In the genomic region with DNA sequence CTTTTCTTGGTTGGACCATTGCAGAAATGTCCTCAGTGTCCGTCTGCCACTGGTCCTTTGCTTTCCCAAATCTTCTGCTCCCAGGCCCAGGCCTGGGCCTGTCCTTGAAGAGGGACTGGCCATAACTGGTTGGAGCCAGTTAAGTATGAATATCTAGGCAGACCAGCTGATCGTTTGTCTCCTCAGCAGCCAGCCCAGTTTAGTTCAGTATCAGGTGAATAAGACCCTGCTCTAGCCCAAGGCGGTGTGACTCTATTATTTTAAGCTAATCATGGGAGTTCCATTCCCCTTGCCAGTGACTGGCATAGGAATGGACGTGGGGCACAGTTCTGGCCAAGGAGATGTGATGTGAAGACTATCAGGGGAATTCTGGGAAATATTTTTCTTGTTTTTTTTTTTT, we compare ENCODE assay signal across 24 cellular contexts.
DNase-seq lines count a peak whose midpoint lies in the region; ATAC-seq and TF ChIP-seq lines count a peak whose summit lies in the region.
"Had no signal": no experiment of that assay in that cellular context is flagged by ENCODE, and none has a peak within 500 bp of the region (broad histone marks: within the 10 kb centered on the region; RNA-seq: fewer than 3 reads in every experiment).

No MANE protein-coding gene starts in this region.

- no peaks in the 10 kb centered on the region for H3K27me3 ChIP-seq in vagina
- H3K27me3 ChIP-seq: BE2C, BLaER1 had no signal

- TF ChIP-seq CTCF in progenitor cell of endocrine pancreas (IDR thresholded peaks at IDR 0.05; ENCODE audit: unreplicated experiment) (no peak), vagina (IDR thresholded peaks at IDR 0.05) (no peak), GM13976 (IDR thresholded peaks at IDR 0.05; ENCODE audit: borderline replicate concordance, control extremely low read depth, extremely low read depth, insufficient read depth, missing control alignments) (no peak)

- H3K36me3 Mint-ChIP-seq in activated T-helper 1 cell treated with anti-CD3 and anti-CD28 coated beads, Interleukin-12 subunit alpha, Interleukin-12 subunit beta, Interleukin-2, Interleukin-4 antibody, amounts not matched to agents 30 ng/mL and 10 ng/mL and 1 ng/mL, durations not matched to agents 14 hours and 24 hours and 36 hours (ENCODE audit: low read depth) = no peaks in the 10 kb centered on the region
- H3K36me3 Mint-ChIP-seq in progenitor cell of endocrine pancreas (ENCODE audit: insufficient read depth) = no peaks in the 10 kb centered on the region
- H3K36me3 Mint-ChIP-seq: CD14-positive monocyte; CD4-positive, alpha-beta memory T cell; CD4-positive, CD25-positive, alpha-beta regulatory T cell; CD8-positive, alpha-beta memory T cell had no signal

- no peaks in the 10 kb centered on the region for H3K9me3 Mint-ChIP-seq in activated T-helper 1 cell treated with anti-CD3 and anti-CD28 coated beads, Interleukin-12 subunit alpha, Interleukin-12 subunit beta, Interleukin-2, Interleukin-4 antibody, amounts not matched to agents 30 ng/mL and 10 ng/mL and 1 ng/mL, durations not matched to agents 14 hours and 24 hours and 36 hours
- no peaks in the 10 kb centered on the region for H3K9me3 Mint-ChIP-seq in progenitor cell of endocrine pancreas (ENCODE audit: low read depth)
- H3K9me3 Mint-ChIP-seq: CD4-positive, alpha-beta memory T cell had no signal

- peaks cover 15% of the 10 kb centered on the region for H3K27me3 Mint-ChIP-seq in activated T-helper 1 cell treated with anti-CD3 and anti-CD28 coated beads, Interleukin-12 subunit alpha, Interleukin-12 subunit beta, Interleukin-2, Interleukin-4 antibody, amounts not matched to agents 30 ng/mL and 10 ng/mL and 1 ng/mL, durations not matched to agents 14 hours and 24 hours and 36 hours (ENCODE audit: insufficient read depth)
- H3K27me3 Mint-ChIP-seq in progenitor cell of endocrine pancreas = peaks cover 3% of the 10 kb centered on the region

- no peak overlapping the region for H3K4me3 ChIP-seq in vagina
- H3K4me3 ChIP-seq: A549, BLaER1, GM12878 had no signal

- in situ Hi-C loops in GM13976 (cut with MboI; ENCODE audit: low sequenced_read_pairs, unreplicated experiment) = no loop called here

- DNase-seq in activated T-helper 1 cell treated with anti-CD3 and anti-CD28 coated beads, Interleukin-12 subunit alpha, Interleukin-12 subunit beta, Interleukin-2, Interleukin-4 antibody, amounts not matched to agents 30 ng/mL and 10 ng/mL and 1 ng/mL, durations not matched to agents 14 hours and 24 hours and 36 hours (ENCODE audit: low spot score) = no peak
- DNase-seq in progenitor cell of endocrine pancreas (ENCODE audit: low spot score, unreplicated experiment) = peak; percentile 4
- DNase-seq in vagina (ENCODE audit: extremely low spot score in 2 of 2) = peak; percentile 54 to 61
- DNase-seq in GM13976 (ENCODE audit: low spot score) = no peak
- DNase-seq: ACHN; BE2C; C1 segment of cervical spinal cord; CD4-positive, alpha-beta memory T cell; CD4-positive, CD25-positive, alpha-beta regulatory T cell; CD8-positive, alpha-beta memory T cell; COR-L47; DMS 273 treated with DMSO at 0.1 percent for 48 hours; DMS153; DMS53; DMS79; DND-41; EL; GDM1 had no signal

- no peak overlapping the region for H3K27ac ChIP-seq in vagina
- H3K27ac ChIP-seq: 22Rv1, A549, BLaER1 had no signal

- intact Hi-C loops in activated T-helper 1 cell treated with anti-CD3 and anti-CD28 coated beads, Interleukin-12 subunit alpha, Interleukin-12 subunit beta, Interleukin-2, Interleukin-4 antibody, amounts not matched to agents 30 ng/mL and 10 ng/mL and 1 ng/mL, durations not matched to agents 14 hours and 24 hours and 36 hours (cut with micrococcal nuclease) = no loop called here
- intact Hi-C loops in vagina (cut with DNase I) = no loop called here

- H3K4me1 ChIP-seq in vagina = peaks cover 5% of the 10 kb centered on the region

- TF ChIP-seq POLR2A in vagina (IDR thresholded peaks at IDR 0.05) = no peak

- H3K9me3 ChIP-seq in vagina = no peaks in the 10 kb centered on the region
- H3K9me3 ChIP-seq: A549, BE2C had no signal

- no peaks in the 10 kb centered on the region for H3K36me3 ChIP-seq in vagina
- H3K36me3 ChIP-seq: BE2C, BLaER1 had no signal

- no peaks in the 10 kb centered on the region for H3K4me1 Mint-ChIP-seq in activated T-helper 1 cell treated with anti-CD3 and anti-CD28 coated beads, Interleukin-12 subunit alpha, Interleukin-12 subunit beta, Interleukin-2, Interleukin-4 antibody, amounts not matched to agents 30 ng/mL and 10 ng/mL and 1 ng/mL, durations not matched to agents 14 hours and 24 hours and 36 hours (ENCODE audit: low read depth)
- H3K4me1 Mint-ChIP-seq in progenitor cell of endocrine pancreas (ENCODE audit: low read depth) = peaks cover 7% of the 10 kb centered on the region
- H3K4me1 Mint-ChIP-seq: CD14-positive monocyte; CD4-positive, alpha-beta memory T cell; CD4-positive, CD25-positive, alpha-beta regulatory T cell; CD8-positive, alpha-beta memory T cell had no signal

- no peak for ATAC-seq in GM21717 (IDR thresholded peaks at IDR 0.05; ENCODE audit: unreplicated experiment)
- ATAC-seq: A549, GM12878 had no signal

- H3K27ac Mint-ChIP-seq in activated T-helper 1 cell treated with anti-CD3 and anti-CD28 coated beads, Interleukin-12 subunit alpha, Interleukin-12 subunit beta, Interleukin-2, Interleukin-4 antibody, amounts not matched to agents 30 ng/mL and 10 ng/mL and 1 ng/mL, durations not matched to agents 14 hours and 24 hours and 36 hours = peak overlapping the region; percentile 30
- no peak overlapping the region for H3K27ac Mint-ChIP-seq in progenitor cell of endocrine pancreas
- H3K27ac Mint-ChIP-seq: CD14-positive monocyte; CD4-positive, alpha-beta memory T cell; CD4-positive, CD25-positive, alpha-beta regulatory T cell; CD8-positive, alpha-beta memory T cell had no signal

- H3K4me3 Mint-ChIP-seq in activated T-helper 1 cell treated with anti-CD3 and anti-CD28 coated beads, Interleukin-12 subunit alpha, Interleukin-12 subunit beta, Interleukin-2, Interleukin-4 antibody, amounts not matched to agents 30 ng/mL and 10 ng/mL and 1 ng/mL, durations not matched to agents 14 hours and 24 hours and 36 hours = no peak overlapping the region
- no peak overlapping the region for H3K4me3 Mint-ChIP-seq in progenitor cell of endocrine pancreas (ENCODE audit: low read depth)
- H3K4me3 Mint-ChIP-seq: CD14-positive monocyte; CD4-positive, alpha-beta memory T cell; CD4-positive, CD25-positive, alpha-beta regulatory T cell; CD8-positive, alpha-beta memory T cell had no signal

Comparison
In these comparisons a context has a peak if more than half of its experiments do, and no peak if none do; other contexts are left out.
1. DNase-seq: peak in progenitor cell of endocrine pancreas (single experiment) and vagina (2 of 2); none in activated T-helper 1 cell treated with anti-CD3 and anti-CD28 coated beads, Interleukin-12 subunit alpha, Interleukin-12 subunit beta, Interleukin-2, Interleukin-4 antibody, amounts not matched to agents 30 ng/mL and 10 ng/mL and 1 ng/mL, durations not matched to agents 14 hours and 24 hours and 36 hours (single experiment) and GM13976 (single experiment).